Comparison of ENCODE assay signal across 22 cellular contexts in the genomic region with DNA sequence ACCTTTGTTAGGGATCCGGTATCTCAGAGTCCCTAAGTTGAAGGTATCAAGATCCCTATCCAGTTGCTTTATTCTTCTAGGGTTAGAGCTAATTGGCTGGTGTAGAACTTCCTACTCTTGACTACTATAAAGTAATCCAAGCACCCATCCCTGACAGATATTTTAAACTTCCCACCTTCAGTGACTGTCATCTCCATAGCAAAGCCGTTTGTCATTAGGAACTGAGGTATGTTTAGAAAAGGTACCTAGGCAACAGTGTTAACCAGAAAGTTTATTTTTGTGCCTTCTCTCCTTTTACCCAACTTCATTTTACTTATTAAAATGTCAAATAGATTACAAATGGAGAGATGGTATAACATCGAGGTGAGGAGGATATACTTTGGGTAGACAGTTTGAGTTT. TPM values are rescaled to one million over a fixed set of nuclear protein-coding genes. Genes with fewer than 3 reads are reported as not detected.
A peak's percentile ranks its signal among the peaks of the same experiment; 100 is the strongest.
DNase-seq lines count a peak whose midpoint lies in the region; ATAC-seq and TF ChIP-seq lines count a peak whose summit lies in the region.
"Had no signal": no experiment of that assay in that cellular context is flagged by ENCODE, and none has a peak within 500 bp of the region (broad histone marks: within the 10 kb centered on the region; RNA-seq: fewer than 3 reads in every experiment).

No MANE protein-coding gene starts in this region.

- H3K4me3 Mint-ChIP-seq in activated CD4-positive, alpha-beta memory T cell treated with anti-CD3 and anti-CD28 coated beads for 36 hours = peak overlapping the region; percentile 39
- no peak overlapping the region for H3K4me3 Mint-ChIP-seq in activated CD4-positive, alpha-beta memory T cell treated with anti-CD3 and anti-CD28 coated beads, Interleukin-2, amount 10 ng/mL, durations not matched to agents 7 days and 5 days
- peak overlapping the region; percentile 85 for H3K4me3 Mint-ChIP-seq in activated naive CD8-positive, alpha-beta T cell treated with anti-CD3 and anti-CD28 coated beads, Interleukin-2, amount 50 U/mL, for 24 hours

- H3K36me3 ChIP-seq in Loucy (ENCODE audit: insufficient read depth, low read length) (no peaks in the 10 kb centered on the region), parathyroid adenoma (ENCODE audit: control insufficient read depth, insufficient read depth, low read length) (no peaks in the 10 kb centered on the region), body of pancreas (replicated peaks in 1 of 2; ENCODE audit: insufficient read depth in 1 of 2, low read depth in 2 of 2) (no peaks in the 10 kb centered on the region)
- H3K36me3 ChIP-seq: gastrocnemius medialis, neutrophil, upper lobe of right lung had no signal

- CTCF ChIA-PET in activated CD4-positive, alpha-beta memory T cell treated with anti-CD3 and anti-CD28 coated beads for 36 hours (lab: Charles Lee) = no interaction called here
- CTCF ChIA-PET in activated CD4-positive, alpha-beta memory T cell treated with anti-CD3 and anti-CD28 coated beads, Interleukin-2, amount 10 ng/mL, durations not matched to agents 7 days and 5 days (lab: Charles Lee) = interaction anchor here (0.9 kb wide), 1 partner anchor 51 kb away, joined by 3 read pairs; no protein-coding TSS in a partner anchor

- H3K9me2 ChIP-seq in Loucy (replicated peaks; ENCODE audit: low read depth, low read length) = no peaks in the 10 kb centered on the region

- H3K27ac ChIP-seq in parathyroid adenoma (peak overlapping the region; percentile 29), body of pancreas (no peak overlapping the region)
- H3K27ac ChIP-seq: C4-2B, epithelial cell of prostate, neutrophil, upper lobe of right lung had no signal

- H3K36me3 Mint-ChIP-seq in activated CD4-positive, alpha-beta memory T cell treated with anti-CD3 and anti-CD28 coated beads for 36 hours = peaks cover 5% of the 10 kb centered on the region
- peaks cover 2% of the 10 kb centered on the region for H3K36me3 Mint-ChIP-seq in activated CD4-positive, alpha-beta memory T cell treated with anti-CD3 and anti-CD28 coated beads, Interleukin-2, amount 10 ng/mL, durations not matched to agents 7 days and 5 days (ENCODE audit: low read depth)
- H3K36me3 Mint-ChIP-seq in activated naive CD8-positive, alpha-beta T cell treated with anti-CD3 and anti-CD28 coated beads, Interleukin-2, amount 50 U/mL, for 24 hours (ENCODE audit: low read depth) = no peaks in the 10 kb centered on the region

- TF ChIP-seq CTCF in Loucy (conservative IDR thresholded peaks at IDR 0.05; ENCODE audit: low read length) (no peak), parathyroid adenoma (IDR thresholded peaks at IDR 0.05) (no peak), body of pancreas (IDR thresholded peaks at IDR 0.05) (no peak)

- peak overlapping the region; percentile 92 for H3K27ac Mint-ChIP-seq in activated CD4-positive, alpha-beta memory T cell treated with anti-CD3 and anti-CD28 coated beads for 36 hours
- H3K27ac Mint-ChIP-seq in activated CD4-positive, alpha-beta memory T cell treated with anti-CD3 and anti-CD28 coated beads, Interleukin-2, amount 10 ng/mL, durations not matched to agents 7 days and 5 days = no peak overlapping the region
- H3K27ac Mint-ChIP-seq in activated naive CD8-positive, alpha-beta T cell treated with anti-CD3 and anti-CD28 coated beads, Interleukin-2, amount 50 U/mL, for 24 hours = peak overlapping the region; percentile 90

- H3K9ac ChIP-seq in Loucy (ENCODE audit: low read depth, low read length, poor library complexity, severe bottlenecking) (no peak overlapping the region), parathyroid adenoma (no peak overlapping the region)

- no peak for DNase-seq in activated CD4-positive, alpha-beta memory T cell treated with anti-CD3 and anti-CD28 coated beads for 36 hours
- DNase-seq in activated CD4-positive, alpha-beta memory T cell treated with anti-CD3 and anti-CD28 coated beads, Interleukin-2, amount 10 ng/mL, durations not matched to agents 7 days and 5 days = no peak
- DNase-seq in activated naive CD8-positive, alpha-beta T cell treated with anti-CD3 and anti-CD28 coated beads, Interleukin-2, amount 50 U/mL, for 24 hours = no peak
- no peak for DNase-seq in body of pancreas
- DNase-seq: activated CD4-positive, alpha-beta T cell treated with anti-CD3 and anti-CD28 coated beads, Interleukin-2, amount 50 U/mL, for 4 hours; activated effector memory CD4-positive, alpha-beta T cell treated with Interleukin-2 at 50 U/mL for 16 hours; cortex of kidney; DMS79; gastrocnemius medialis; left cardiac atrium; midbrain; NCI-H82; stimulated activated naive CD4-positive, alpha-beta T cell treated with Interleukin-2 at 50 U/mL for 16 hours; upper lobe of right lung had no signal

- TF ChIP-seq POLR2A in GM18505 (IDR thresholded peaks at IDR 0.05; ENCODE audit: borderline replicate concordance, extremely low read depth, insufficient read depth, insufficient read length) = no peak
- no peak for TF ChIP-seq POLR2A in body of pancreas (IDR thresholded peaks at IDR 0.05)

- H3K4me1 Mint-ChIP-seq in activated CD4-positive, alpha-beta memory T cell treated with anti-CD3 and anti-CD28 coated beads for 36 hours (ENCODE audit: low read depth) = peaks cover 55% of the 10 kb centered on the region
- peaks cover 43% of the 10 kb centered on the region for H3K4me1 Mint-ChIP-seq in activated CD4-positive, alpha-beta memory T cell treated with anti-CD3 and anti-CD28 coated beads, Interleukin-2, amount 10 ng/mL, durations not matched to agents 7 days and 5 days
- H3K4me1 Mint-ChIP-seq in activated naive CD8-positive, alpha-beta T cell treated with anti-CD3 and anti-CD28 coated beads, Interleukin-2, amount 50 U/mL, for 24 hours = peaks cover 58% of the 10 kb centered on the region

- H3K79me2 ChIP-seq in Loucy (ENCODE audit: insufficient read depth, low read length) (peaks cover 78% of the 10 kb centered on the region), parathyroid adenoma (peaks cover 14% of the 10 kb centered on the region)

- WGBS in body of pancreas, 2 donors = 42 to 48% methylated on average over 3 of the region's 3 CpGs

- H4K20me1 ChIP-seq in Loucy (ENCODE audit: insufficient read depth, low read length, poor library complexity, severe bottlenecking) = peaks cover 73% of the 10 kb centered on the region

- H3F3A ChIP-seq in Loucy (ENCODE audit: low read depth) = no peaks in the 10 kb centered on the region

- H3K4me3 ChIP-seq in Loucy (ENCODE audit: low read length, poor library complexity, severe bottlenecking) (peak overlapping the region; percentile 61), parathyroid adenoma (ENCODE audit: low read depth, low read length) (no peak overlapping the region), body of pancreas (no peak overlapping the region)
- H3K4me3 ChIP-seq: gastrocnemius medialis, upper lobe of right lung had no signal

- POLR2A ChIA-PET in activated CD4-positive, alpha-beta memory T cell treated with anti-CD3 and anti-CD28 coated beads for 36 hours (lab: Charles Lee) = interaction anchor here (1.9 kb wide), 1 partner anchor 62 kb away, joined by 7 read pairs; no protein-coding TSS in a partner anchor
- POLR2A ChIA-PET in activated CD4-positive, alpha-beta memory T cell treated with anti-CD3 and anti-CD28 coated beads, Interleukin-2, amount 10 ng/mL, durations not matched to agents 7 days and 5 days (lab: Charles Lee) = no interaction called here

- peak overlapping the region; percentile 91 for H3K4me2 ChIP-seq in Loucy (ENCODE audit: low read depth, low read length, poor library complexity, severe bottlenecking)
- H3K4me2 ChIP-seq in parathyroid adenoma (ENCODE audit: low read length) = peak overlapping the region; percentile 8

- no peaks in the 10 kb centered on the region for H3K27me3 Mint-ChIP-seq in activated CD4-positive, alpha-beta memory T cell treated with anti-CD3 and anti-CD28 coated beads for 36 hours
- H3K27me3 Mint-ChIP-seq in activated CD4-positive, alpha-beta memory T cell treated with anti-CD3 and anti-CD28 coated beads, Interleukin-2, amount 10 ng/mL, durations not matched to agents 7 days and 5 days = no peaks in the 10 kb centered on the region
- H3K27me3 Mint-ChIP-seq in activated naive CD8-positive, alpha-beta T cell treated with anti-CD3 and anti-CD28 coated beads, Interleukin-2, amount 50 U/mL, for 24 hours = no peaks in the 10 kb centered on the region

- intact Hi-C loops in activated CD4-positive, alpha-beta memory T cell treated with anti-CD3 and anti-CD28 coated beads for 36 hours (cut with micrococcal nuclease) = loop anchor here (2.0 to 10.0 kb wide), 7 partner anchors 18 to 1376 kb away; a partner anchor contains a TSS
- intact Hi-C loops in body of pancreas (cut with DNase I) = no loop called here

- no peaks in the 10 kb centered on the region for H3K9me3 Mint-ChIP-seq in activated CD4-positive, alpha-beta memory T cell treated with anti-CD3 and anti-CD28 coated beads for 36 hours
- H3K9me3 Mint-ChIP-seq in activated CD4-positive, alpha-beta memory T cell treated with anti-CD3 and anti-CD28 coated beads, Interleukin-2, amount 10 ng/mL, durations not matched to agents 7 days and 5 days = no peaks in the 10 kb centered on the region
- H3K9me3 Mint-ChIP-seq in activated naive CD8-positive, alpha-beta T cell treated with anti-CD3 and anti-CD28 coated beads, Interleukin-2, amount 50 U/mL, for 24 hours = no peaks in the 10 kb centered on the region

- H3K27me3 ChIP-seq in Loucy (ENCODE audit: insufficient read depth, low read length, poor library complexity, severe bottlenecking) = no peaks in the 10 kb centered on the region
- H3K27me3 ChIP-seq in parathyroid adenoma (ENCODE audit: control insufficient read depth, insufficient read depth, low read length) = no peaks in the 10 kb centered on the region
- H3K27me3 ChIP-seq in body of pancreas = no peaks in the 10 kb centered on the region
- H3K27me3 ChIP-seq: gastrocnemius medialis, neutrophil, upper lobe of right lung had no signal

- no peak for ATAC-seq in activated naive CD8-positive, alpha-beta T cell treated with anti-CD3 and anti-CD28 coated beads, Interleukin-2, amount 50 U/mL, for 24 hours
- ATAC-seq in GM18505 (IDR thresholded peaks at IDR 0.05; ENCODE audit: unreplicated experiment) = no peak
- ATAC-seq in body of pancreas = no peak
- ATAC-seq in esophagus mucosa = no peak
- ATAC-seq: gastrocnemius medialis, left cardiac atrium, Panc1, upper lobe of right lung had no signal

- H3K9me3 ChIP-seq in Loucy (ENCODE audit: insufficient read depth, low read depth, low read length) (no peaks in the 10 kb centered on the region), parathyroid adenoma (ENCODE audit: control insufficient read depth, low read length) (no peaks in the 10 kb centered on the region), body of pancreas (no peaks in the 10 kb centered on the region)
- H3K9me3 ChIP-seq: gastrocnemius medialis, neutrophil, upper lobe of right lung had no signal

- H2AFZ ChIP-seq in Loucy (ENCODE audit: low read length) = no peak overlapping the region
- no peak overlapping the region for H2AFZ ChIP-seq in parathyroid adenoma

- H3K4me1 ChIP-seq in Loucy (ENCODE audit: insufficient read depth, low read length, poor library complexity, severe bottlenecking) = peaks cover 49% of the 10 kb centered on the region
- peaks cover 10% of the 10 kb centered on the region for H3K4me1 ChIP-seq in parathyroid adenoma
- H3K4me1 ChIP-seq in body of pancreas = peaks cover 11% of the 10 kb centered on the region

RNA-seq across cellular contexts. Expression of a gene that starts 4.5 kb away (rescaled TPM):
- total RNA-seq in activated CD4-positive, alpha-beta memory T cell treated with anti-CD3 and anti-CD28 coated beads for 36 hours = 1 to 10 TPM; 5.8 to 5.9 TPM
- 1 to 10 TPM; 4.3 to 5.2 TPM for total RNA-seq in activated CD4-positive, alpha-beta memory T cell treated with anti-CD3 and anti-CD28 coated beads, Interleukin-2, amount 10 ng/mL, durations not matched to agents 7 days and 5 days
- total RNA-seq in body of pancreas (10 to 100 TPM in 1 of 2 donors, 1 to 10 TPM in 1; 7.0 to 17.1 TPM), esophagus mucosa (10.0 TPM)
